ENCODE assay signal across 16 cellular contexts in genomic region chr15:66105286-66105984, GRCh38.
"Had no signal": no experiment of that assay in that cellular context is flagged by ENCODE, and none has a peak within 500 bp of the region (broad histone marks: within the 10 kb centered on the region; RNA-seq: fewer than 3 reads in every experiment).

No MANE protein-coding gene starts in this region.

- DNase-seq: activated CD4-positive, alpha-beta T cell treated with anti-CD3 and anti-CD28 coated beads for 36 hours; activated CD4-positive, alpha-beta T cell treated with anti-CD3 and anti-CD28 coated beads, Interleukin-2, amount 50 U/mL, for 48 hours; activated gamma-delta T cell; adrenal gland; effector memory CD8-positive, alpha-beta T cell; mesenchymal stem cell; mucosa of descending colon; naive B cell; ovary; stimulated activated CD4-positive, alpha-beta T cell treated with anti-CD3 and anti-CD28 coated beads, Interleukin-4, amount 100 ng/mL, for 4 hours; T-helper 17 cell; upper lobe of left lung had no signal

- H3K4me3 ChIP-seq: adrenal gland, mucosa of descending colon, ovary, right lobe of liver, thoracic aorta, upper lobe of left lung had no signal

- H3K36me3 ChIP-seq: adrenal gland, ovary, right lobe of liver, thoracic aorta, upper lobe of left lung had no signal

- H3K4me1 ChIP-seq: adrenal gland, right lobe of liver, upper lobe of left lung had no signal

- H3K9me3 ChIP-seq: adrenal gland, mucosa of descending colon, ovary, right lobe of liver, thoracic aorta, upper lobe of left lung had no signal

- H3K27me3 ChIP-seq: adrenal gland, ovary, right lobe of liver, upper lobe of left lung had no signal

- ATAC-seq: activated CD4-positive, alpha-beta T cell treated with anti-CD3 and anti-CD28 coated beads for 36 hours; activated naive CD4-positive, alpha-beta T cell treated with anti-CD3 and anti-CD28 coated beads, Interleukin-2, amount 50 U/mL, for 72 hours; effector memory CD8-positive, alpha-beta T cell; mucosa of descending colon; right lobe of liver; stimulated activated memory B cell treated with anti-CD40 and anti-IgM and Interleukin-4, amounts not matched to agents 10 μg/mL and 1 μg/mL and 100 μg/mL, for 72 hours; T-helper 17 cell had no signal

- H3K27ac ChIP-seq: adrenal gland, ovary, right lobe of liver, thoracic aorta, upper lobe of left lung had no signal
